Comparison of ENCODE assay signal across 8 cellular contexts in the genomic region with DNA sequence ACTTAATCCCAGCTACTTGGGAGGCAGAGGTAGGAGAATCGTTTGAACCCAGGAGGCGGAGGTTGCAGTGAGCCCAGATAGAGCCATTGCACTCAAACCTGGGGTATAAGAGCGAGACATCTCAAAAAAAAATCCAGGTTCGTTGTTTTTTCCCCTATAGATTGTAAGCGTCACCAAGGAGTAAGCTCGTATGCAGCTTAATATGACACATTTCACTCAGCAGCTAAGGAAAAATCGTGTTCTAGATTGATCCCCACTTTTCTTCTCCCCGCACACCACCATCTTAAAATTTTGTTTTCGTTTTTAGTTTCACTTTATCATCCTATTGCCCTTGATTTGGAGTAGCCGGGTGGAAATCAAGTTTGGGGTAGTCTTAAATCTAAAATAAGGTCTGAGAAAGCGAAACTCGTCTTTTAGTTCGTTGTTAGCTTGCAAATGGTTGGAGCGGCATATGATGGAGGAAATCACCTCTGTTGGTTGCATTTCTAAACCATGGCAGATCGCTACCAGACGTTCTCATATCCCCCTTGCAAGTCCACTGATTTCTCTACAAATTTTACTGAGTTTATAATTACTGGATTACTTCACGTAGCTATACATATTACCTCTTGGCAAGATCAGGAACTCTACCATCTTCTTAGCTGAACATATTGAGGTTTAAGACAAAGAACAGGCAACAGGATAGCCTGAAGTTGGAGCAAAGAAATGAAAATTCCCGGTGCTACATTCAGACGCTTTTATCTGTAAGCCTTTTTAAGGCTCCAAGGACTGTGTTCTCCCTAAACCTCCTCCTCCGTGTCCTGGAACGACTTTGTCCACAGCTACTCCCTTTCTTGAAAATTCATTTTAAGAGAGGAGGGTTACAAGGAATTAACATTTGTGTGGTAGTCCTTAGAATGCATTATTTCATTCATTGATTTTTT.
A peak's percentile ranks its signal among the peaks of the same experiment; 100 is the strongest.
DNase-seq lines count a peak whose midpoint lies in the region; ATAC-seq, FAIRE-seq and TF ChIP-seq lines count a peak whose summit lies in the region.
"Had no signal": no experiment of that assay in that cellular context is flagged by ENCODE, and none has a peak within 500 bp of the region (broad histone marks: within the 10 kb centered on the region; RNA-seq: fewer than 3 reads in every experiment).

No MANE protein-coding gene starts in this region.

- peak overlapping the region; percentile 52 for H3K4me3 ChIP-seq in fibroblast of pulmonary artery (replicated peaks; ENCODE audit: low read depth, low read length)
- peak overlapping the region; percentile 32 to 56 (median 43) for H3K4me3 ChIP-seq in skin epidermis

- no peak for FAIRE-seq in RCC 7860 (lab: Jason Lieb, UNC)
- FAIRE-seq: TTC549 had no signal

- TF ChIP-seq POLR2A in GM18951 (IDR thresholded peaks at IDR 0.05; ENCODE audit: extremely low read depth, insufficient read depth, insufficient read length), result peak; percentile 51

- no peak for TF ChIP-seq CTCF in fibroblast of pulmonary artery (IDR thresholded peaks at IDR 0.05; ENCODE audit: low read length, missing control alignments)

- in situ Hi-C loops in GM18951 (cut with MboI; ENCODE audit: low sequenced_read_pairs, unreplicated experiment), result no loop called here

- DNase-seq in RCC 7860 (ENCODE audit: low spot score) (peak; percentile 15), fibroblast of pulmonary artery (ENCODE audit: low read depth) (no peak), NCI-H524 (lab: John Stamatoyannopoulos, UW) (no peak), pons (ENCODE audit: low spot score) (no peak)

- peak overlapping the region; percentile 16 to 92 (median 79) for H3K27ac ChIP-seq in skin epidermis

- ATAC-seq in HG02642 (IDR thresholded peaks at IDR 0.05; ENCODE audit: poor library complexity, unreplicated experiment), result no peak
